In genomic region chr11:119087747-119088241, GRCh38 we compare ENCODE assay signal across 1 cellular context.
TF ChIP-seq lines count a peak whose summit lies in the region.

No MANE protein-coding gene starts in this region.

TF ChIP-seq in K562, 482 proteins besides CTCF, POLR2A, EP300 and RAD21 (continued from another document and continues in another):
- no peak for TF ChIP-seq SP2 (IDR thresholded peaks at IDR 0.05; ENCODE audit: extremely low read depth, low read depth, low read length, poor library complexity, severe bottlenecking)
- TF ChIP-seq RBBP5 (IDR thresholded peaks at IDR 0.05; ENCODE audit: borderline replicate concordance, insufficient read depth, low read length, poor library complexity, severe bottlenecking): peak; percentile 18
- TF ChIP-seq MIER1 (IDR thresholded peaks at IDR 0.05; ENCODE audit: low read depth): no peak
- TF ChIP-seq ZNF3 (CRISPR knock-in tag; IDR thresholded peaks at IDR 0.05): no peak
- TF ChIP-seq, protein P1, sequence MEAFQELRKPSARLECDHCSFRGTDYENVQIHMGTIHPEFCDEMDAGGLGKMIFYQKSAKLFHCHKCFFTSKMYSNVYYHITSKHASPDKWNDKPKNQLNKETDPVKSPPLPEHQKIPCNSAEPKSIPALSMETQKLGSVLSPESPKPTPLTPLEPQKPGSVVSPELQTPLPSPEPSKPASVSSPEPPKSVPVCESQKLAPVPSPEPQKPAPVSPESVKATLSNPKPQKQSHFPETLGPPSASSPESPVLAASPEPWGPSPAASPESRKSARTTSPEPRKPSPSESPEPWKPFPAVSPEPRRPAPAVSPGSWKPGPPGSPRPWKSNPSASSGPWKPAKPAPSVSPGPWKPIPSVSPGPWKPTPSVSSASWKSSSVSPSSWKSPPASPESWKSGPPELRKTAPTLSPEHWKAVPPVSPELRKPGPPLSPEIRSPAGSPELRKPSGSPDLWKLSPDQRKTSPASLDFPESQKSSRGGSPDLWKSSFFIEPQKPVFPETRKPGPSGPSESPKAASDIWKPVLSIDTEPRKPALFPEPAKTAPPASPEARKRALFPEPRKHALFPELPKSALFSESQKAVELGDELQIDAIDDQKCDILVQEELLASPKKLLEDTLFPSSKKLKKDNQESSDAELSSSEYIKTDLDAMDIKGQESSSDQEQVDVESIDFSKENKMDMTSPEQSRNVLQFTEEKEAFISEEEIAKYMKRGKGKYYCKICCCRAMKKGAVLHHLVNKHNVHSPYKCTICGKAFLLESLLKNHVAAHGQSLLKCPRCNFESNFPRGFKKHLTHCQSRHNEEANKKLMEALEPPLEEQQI (IDR thresholded peaks at IDR 0.05): peak; percentile 62
- no peak for TF ChIP-seq FOXA1 (IDR thresholded peaks at IDR 0.05; ENCODE audit: borderline replicate concordance)
- no peak for TF ChIP-seq SREBF2 (CRISPR knock-in tag; IDR thresholded peaks at IDR 0.05)
- TF ChIP-seq ZEB2 (IDR thresholded peaks at IDR 0.05): peak; percentile 98
- TF ChIP-seq MYNN (IDR thresholded peaks at IDR 0.05): peak; percentile 98
- TF ChIP-seq MYNN (CRISPR knock-in tag; IDR thresholded peaks at IDR 0.05): no peak
- TF ChIP-seq, protein P2, sequence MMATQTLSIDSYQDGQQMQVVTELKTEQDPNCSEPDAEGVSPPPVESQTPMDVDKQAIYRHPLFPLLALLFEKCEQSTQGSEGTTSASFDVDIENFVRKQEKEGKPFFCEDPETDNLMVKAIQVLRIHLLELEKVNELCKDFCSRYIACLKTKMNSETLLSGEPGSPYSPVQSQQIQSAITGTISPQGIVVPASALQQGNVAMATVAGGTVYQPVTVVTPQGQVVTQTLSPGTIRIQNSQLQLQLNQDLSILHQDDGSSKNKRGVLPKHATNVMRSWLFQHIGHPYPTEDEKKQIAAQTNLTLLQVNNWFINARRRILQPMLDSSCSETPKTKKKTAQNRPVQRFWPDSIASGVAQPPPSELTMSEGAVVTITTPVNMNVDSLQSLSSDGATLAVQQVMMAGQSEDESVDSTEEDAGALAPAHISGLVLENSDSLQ (IDR thresholded peaks at IDR 0.05): peak; percentile 50; the same call in 1 of the 2 replicates
- TF ChIP-seq LARP7 (IDR thresholded peaks at IDR 0.05): no peak
- no peak for TF ChIP-seq FOS (IDR thresholded peaks at IDR 0.05; ENCODE audit: extremely low read depth, insufficient read length)
- no peak for TF ChIP-seq CEBPG (CRISPR knock-in tag; IDR thresholded peaks at IDR 0.05)
- no peak for TF ChIP-seq CEBPG (tag; conservative IDR thresholded peaks at IDR 0.05 in 1 of 2, IDR thresholded peaks at IDR 0.05 in 1 of 2)
- peak; percentile 95 for TF ChIP-seq ZBTB7A (IDR thresholded peaks at IDR 0.05; ENCODE audit: borderline replicate concordance, control insufficient read depth, low read depth, low read length)
- 0 out of 2 replicates have a peak, but pooled peaks have one; percentile 61 for TF ChIP-seq TCF7 (IDR thresholded peaks at IDR 0.05; ENCODE audit: borderline replicate concordance)
- TF ChIP-seq THAP7 (CRISPR knock-in tag; IDR thresholded peaks at IDR 0.05): 0 out of 2 replicates have a peak, but pooled peaks have one; percentile 52
- TF ChIP-seq FOXK2 (conservative IDR thresholded peaks at IDR 0.05 in 1 of 2, IDR thresholded peaks at IDR 0.05 in 1 of 2; ENCODE audit: low read depth in 2 of 2): peak; percentile 34 to 59; a peak in 2 of 4 replicates
- peak; percentile 69; the same call in 1 of the 2 replicates for TF ChIP-seq ZNF311 (CRISPR knock-in tag; IDR thresholded peaks at IDR 0.05)
- TF ChIP-seq ZKSCAN8 (CRISPR knock-in tag; IDR thresholded peaks at IDR 0.05): peak; percentile 79
- no peak for TF ChIP-seq ZNF175 (CRISPR knock-in tag; IDR thresholded peaks at IDR 0.05; ENCODE audit: low read depth)
- peak; percentile 89; the same call in 1 of the 2 replicates for TF ChIP-seq ZBTB2 (IDR thresholded peaks at IDR 0.05)
- TF ChIP-seq TAF1 (IDR thresholded peaks at IDR 0.05; ENCODE audit: control insufficient read depth, extremely low read depth, insufficient read depth, low read length, severe bottlenecking): peak; percentile 85
- TF ChIP-seq, protein P3, sequence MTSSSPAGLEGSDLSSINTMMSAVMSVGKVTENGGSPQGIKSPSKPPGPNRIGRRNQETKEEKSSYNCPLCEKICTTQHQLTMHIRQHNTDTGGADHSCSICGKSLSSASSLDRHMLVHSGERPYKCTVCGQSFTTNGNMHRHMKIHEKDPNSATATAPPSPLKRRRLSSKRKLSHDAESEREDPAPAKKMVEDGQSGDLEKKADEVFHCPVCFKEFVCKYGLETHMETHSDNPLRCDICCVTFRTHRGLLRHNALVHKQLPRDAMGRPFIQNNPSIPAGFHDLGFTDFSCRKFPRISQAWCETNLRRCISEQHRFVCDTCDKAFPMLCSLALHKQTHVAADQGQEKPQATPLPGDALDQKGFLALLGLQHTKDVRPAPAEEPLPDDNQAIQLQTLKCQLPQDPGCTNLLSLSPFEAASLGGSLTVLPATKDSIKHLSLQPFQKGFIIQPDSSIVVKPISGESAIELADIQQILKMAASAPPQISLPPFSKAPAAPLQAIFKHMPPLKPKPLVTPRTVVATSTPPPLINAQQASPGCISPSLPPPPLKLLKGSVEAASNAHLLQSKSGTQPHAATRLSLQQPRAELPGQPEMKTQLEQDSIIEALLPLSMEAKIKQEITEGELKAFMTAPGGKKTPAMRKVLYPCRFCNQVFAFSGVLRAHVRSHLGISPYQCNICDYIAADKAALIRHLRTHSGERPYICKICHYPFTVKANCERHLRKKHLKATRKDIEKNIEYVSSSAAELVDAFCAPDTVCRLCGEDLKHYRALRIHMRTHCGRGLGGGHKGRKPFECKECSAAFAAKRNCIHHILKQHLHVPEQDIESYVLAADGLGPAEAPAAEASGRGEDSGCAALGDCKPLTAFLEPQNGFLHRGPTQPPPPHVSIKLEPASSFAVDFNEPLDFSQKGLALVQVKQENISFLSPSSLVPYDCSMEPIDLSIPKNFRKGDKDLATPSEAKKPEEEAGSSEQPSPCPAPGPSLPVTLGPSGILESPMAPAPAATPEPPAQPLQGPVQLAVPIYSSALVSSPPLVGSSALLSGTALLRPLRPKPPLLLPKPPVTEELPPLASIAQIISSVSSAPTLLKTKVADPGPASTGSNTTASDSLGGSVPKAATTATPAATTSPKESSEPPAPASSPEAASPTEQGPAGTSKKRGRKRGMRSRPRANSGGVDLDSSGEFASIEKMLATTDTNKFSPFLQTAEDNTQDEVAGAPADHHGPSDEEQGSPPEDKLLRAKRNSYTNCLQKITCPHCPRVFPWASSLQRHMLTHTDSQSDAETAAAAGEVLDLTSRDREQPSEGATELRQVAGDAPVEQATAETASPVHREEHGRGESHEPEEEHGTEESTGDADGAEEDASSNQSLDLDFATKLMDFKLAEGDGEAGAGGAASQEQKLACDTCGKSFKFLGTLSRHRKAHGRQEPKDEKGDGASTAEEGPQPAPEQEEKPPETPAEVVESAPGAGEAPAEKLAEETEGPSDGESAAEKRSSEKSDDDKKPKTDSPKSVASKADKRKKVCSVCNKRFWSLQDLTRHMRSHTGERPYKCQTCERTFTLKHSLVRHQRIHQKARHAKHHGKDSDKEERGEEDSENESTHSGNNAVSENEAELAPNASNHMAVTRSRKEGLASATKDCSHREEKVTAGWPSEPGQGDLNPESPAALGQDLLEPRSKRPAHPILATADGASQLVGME (CRISPR knock-in tag; IDR thresholded peaks at IDR 0.05): no peak
- no peak for TF ChIP-seq BCL6 (CRISPR knock-in tag; IDR thresholded peaks at IDR 0.05)
- no peak for TF ChIP-seq KLF10 (CRISPR knock-in tag; IDR thresholded peaks at IDR 0.05)
- no peak for TF ChIP-seq ESRRB (CRISPR knock-in tag; IDR thresholded peaks at IDR 0.05; ENCODE audit: borderline replicate concordance)
- 0 out of 2 replicates have a peak, but pooled peaks have one; percentile 35 for TF ChIP-seq NR2C2 (CRISPR knock-in tag; IDR thresholded peaks at IDR 0.05)
- TF ChIP-seq NR2C2 (tag; IDR thresholded peaks at IDR 0.05): no peak
- TF ChIP-seq RBM14 (IDR thresholded peaks at IDR 0.05; ENCODE audit: borderline replicate concordance, insufficient read depth, low read depth, low read length): no peak
- TF ChIP-seq GTF2A2 (tag; IDR thresholded peaks at IDR 0.05): no peak
- TF ChIP-seq ZNF436 (CRISPR knock-in tag; IDR thresholded peaks at IDR 0.05): no peak
- no peak; the same call in 1 of the 2 replicates for TF ChIP-seq ZNF584 (CRISPR knock-in tag; IDR thresholded peaks at IDR 0.05; ENCODE audit: low read depth)
- TF ChIP-seq SLC30A9 (CRISPR knock-in tag; IDR thresholded peaks at IDR 0.05): no peak
- no peak for TF ChIP-seq NFYB (IDR thresholded peaks at IDR 0.05; ENCODE audit: extremely low read depth, insufficient read length)
- TF ChIP-seq POLR2H (tag; IDR thresholded peaks at IDR 0.05; ENCODE audit: low read depth): no peak
- no peak for TF ChIP-seq FUS (optimal IDR thresholded peaks at IDR 0.05; ENCODE audit: low read depth, low read length)
- TF ChIP-seq, protein P4, sequence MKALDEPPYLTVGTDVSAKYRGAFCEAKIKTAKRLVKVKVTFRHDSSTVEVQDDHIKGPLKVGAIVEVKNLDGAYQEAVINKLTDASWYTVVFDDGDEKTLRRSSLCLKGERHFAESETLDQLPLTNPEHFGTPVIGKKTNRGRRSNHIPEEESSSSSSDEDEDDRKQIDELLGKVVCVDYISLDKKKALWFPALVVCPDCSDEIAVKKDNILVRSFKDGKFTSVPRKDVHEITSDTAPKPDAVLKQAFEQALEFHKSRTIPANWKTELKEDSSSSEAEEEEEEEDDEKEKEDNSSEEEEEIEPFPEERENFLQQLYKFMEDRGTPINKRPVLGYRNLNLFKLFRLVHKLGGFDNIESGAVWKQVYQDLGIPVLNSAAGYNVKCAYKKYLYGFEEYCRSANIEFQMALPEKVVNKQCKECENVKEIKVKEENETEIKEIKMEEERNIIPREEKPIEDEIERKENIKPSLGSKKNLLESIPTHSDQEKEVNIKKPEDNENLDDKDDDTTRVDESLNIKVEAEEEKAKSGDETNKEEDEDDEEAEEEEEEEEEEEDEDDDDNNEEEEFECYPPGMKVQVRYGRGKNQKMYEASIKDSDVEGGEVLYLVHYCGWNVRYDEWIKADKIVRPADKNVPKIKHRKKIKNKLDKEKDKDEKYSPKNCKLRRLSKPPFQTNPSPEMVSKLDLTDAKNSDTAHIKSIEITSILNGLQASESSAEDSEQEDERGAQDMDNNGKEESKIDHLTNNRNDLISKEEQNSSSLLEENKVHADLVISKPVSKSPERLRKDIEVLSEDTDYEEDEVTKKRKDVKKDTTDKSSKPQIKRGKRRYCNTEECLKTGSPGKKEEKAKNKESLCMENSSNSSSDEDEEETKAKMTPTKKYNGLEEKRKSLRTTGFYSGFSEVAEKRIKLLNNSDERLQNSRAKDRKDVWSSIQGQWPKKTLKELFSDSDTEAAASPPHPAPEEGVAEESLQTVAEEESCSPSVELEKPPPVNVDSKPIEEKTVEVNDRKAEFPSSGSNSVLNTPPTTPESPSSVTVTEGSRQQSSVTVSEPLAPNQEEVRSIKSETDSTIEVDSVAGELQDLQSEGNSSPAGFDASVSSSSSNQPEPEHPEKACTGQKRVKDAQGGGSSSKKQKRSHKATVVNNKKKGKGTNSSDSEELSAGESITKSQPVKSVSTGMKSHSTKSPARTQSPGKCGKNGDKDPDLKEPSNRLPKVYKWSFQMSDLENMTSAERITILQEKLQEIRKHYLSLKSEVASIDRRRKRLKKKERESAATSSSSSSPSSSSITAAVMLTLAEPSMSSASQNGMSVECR (CRISPR knock-in tag; IDR thresholded peaks at IDR 0.05): no peak
- TF ChIP-seq, protein P5, sequence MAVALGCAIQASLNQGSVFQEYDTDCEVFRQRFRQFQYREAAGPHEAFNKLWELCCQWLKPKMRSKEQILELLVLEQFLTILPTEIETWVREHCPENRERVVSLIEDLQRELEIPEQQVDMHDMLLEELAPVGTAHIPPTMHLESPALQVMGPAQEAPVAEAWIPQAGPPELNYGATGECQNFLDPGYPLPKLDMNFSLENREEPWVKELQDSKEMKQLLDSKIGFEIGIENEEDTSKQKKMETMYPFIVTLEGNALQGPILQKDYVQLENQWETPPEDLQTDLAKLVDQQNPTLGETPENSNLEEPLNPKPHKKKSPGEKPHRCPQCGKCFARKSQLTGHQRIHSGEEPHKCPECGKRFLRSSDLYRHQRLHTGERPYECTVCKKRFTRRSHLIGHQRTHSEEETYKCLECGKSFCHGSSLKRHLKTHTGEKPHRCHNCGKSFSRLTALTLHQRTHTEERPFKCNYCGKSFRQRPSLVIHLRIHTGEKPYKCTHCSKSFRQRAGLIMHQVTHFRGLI (CRISPR knock-in tag; IDR thresholded peaks at IDR 0.05): peak; percentile 56; the same call in 1 of the 2 replicates
- TF ChIP-seq MBD2 (IDR thresholded peaks at IDR 0.05; ENCODE audit: borderline replicate concordance, low read depth): peak; percentile 92
- no peak for TF ChIP-seq IRF1 (CRISPR knock-in tag; IDR thresholded peaks at IDR 0.05; ENCODE audit: borderline replicate concordance)
- peak; percentile 53 for TF ChIP-seq HMBOX1 (IDR thresholded peaks at IDR 0.05)
